8 cellular contexts compared by ENCODE assay signal in genomic region chr13:46667687-46668281, GRCh38.
DNase-seq lines count a peak whose midpoint lies in the region; ATAC-seq, FAIRE-seq and TF ChIP-seq lines count a peak whose summit lies in the region.

No MANE protein-coding gene starts in this region.

- H3K4me3 ChIP-seq in muscle layer of duodenum (ENCODE audit: low read depth in 1 of 2, low read length in 2 of 2) (peak overlapping the region; percentile 21), BE2C (ENCODE audit: low read depth, low read length) (no peak overlapping the region), neural progenitor cell (no peak overlapping the region), HepG2 (replicated peaks in 1 of 3; ENCODE audit: insufficient read depth in 1 of 3, low read depth in 2 of 3, low read length in 3 of 3) (no peak overlapping the region)

- peaks cover 4% of the 10 kb centered on the region for H3F3A ChIP-seq in neural progenitor cell (ENCODE audit: low read depth)

- H3K27ac ChIP-seq in VCaP (peak overlapping the region; percentile 51), muscle layer of duodenum (ENCODE audit: low read length) (peak overlapping the region; percentile 32), neural progenitor cell (no peak overlapping the region), HepG2 (ENCODE audit: extremely low read length, insufficient read depth, low read length) (no peak overlapping the region)

- peak; percentile 94 for FAIRE-seq in GM18507 (lab: Jason Lieb, UNC)
- no peak for FAIRE-seq in HepG2 (lab: Jason Lieb, UNC)

- WGBS in HepG2 (ENCODE audit: low lambda C conversion rate), result 98% methylated on average over 4 of the region's 4 CpGs

- CTCF ChIA-PET in HepG2 (lab: Yijun Ruan, JAX; ENCODE audit: low intra/inter-chr PET ratio, low total read pairs), result no interaction called here

- H3K27ac Mint-ChIP-seq in neural progenitor cell, result no peak overlapping the region

- H3K27me3 ChIP-seq in muscle layer of duodenum (ENCODE audit: low read depth, low read length), result no peaks in the 10 kb centered on the region
- H3K27me3 ChIP-seq in BE2C, result no peaks in the 10 kb centered on the region
- no peaks in the 10 kb centered on the region for H3K27me3 ChIP-seq in neural progenitor cell
- no peaks in the 10 kb centered on the region for H3K27me3 ChIP-seq in HepG2 (ENCODE audit: control insufficient read depth in 1 of 2, insufficient read depth in 2 of 2, low read length in 2 of 2)

- no TSS peak for BruUV-seq in HepG2 (replicated peaks; lab: Mats Ljungman, UMichigan)

- no peak overlapping the region for H3K4me2 ChIP-seq in neural progenitor cell
- H3K4me2 ChIP-seq in HepG2 (ENCODE audit: low read depth, low read length), result no peak overlapping the region

- no peak for TF ChIP-seq RAD21 in HepG2 (CRISPR knock-in tag; IDR thresholded peaks at IDR 0.05)

- peaks cover 30% of the 10 kb centered on the region for H3K4me1 Mint-ChIP-seq in neural progenitor cell

- H4K20me1 ChIP-seq in neural progenitor cell (ENCODE audit: low read depth) (no peaks in the 10 kb centered on the region), HepG2 (ENCODE audit: insufficient read depth, low read length) (no peaks in the 10 kb centered on the region)

- no peaks in the 10 kb centered on the region for H3K79me2 ChIP-seq in neural progenitor cell (ENCODE audit: low read depth)
- peaks cover 22% of the 10 kb centered on the region for H3K79me2 ChIP-seq in HepG2 (ENCODE audit: insufficient read depth, low read length)

- H3K4me3 Mint-ChIP-seq in neural progenitor cell, result no peak overlapping the region

- TF ChIP-seq POLR2A in HepG2 (IDR thresholded peaks at IDR 0.05; ENCODE audit: insufficient read depth in 1 of 2, low read depth in 2 of 2, low read length in 2 of 2), result no peak

- TF ChIP-seq EP300 in HepG2 (IDR thresholded peaks at IDR 0.05; ENCODE audit: low read depth in 2 of 2, low read length in 2 of 2) (no peak), HepG2 (CRISPR knock-in tag; IDR thresholded peaks at IDR 0.05; ENCODE audit: borderline replicate concordance) (no peak)

- DNase-seq in GM18507 (ENCODE audit: extremely low spot score, insufficient read length, low read depth) (no peak), COR-L47 (lab: John Stamatoyannopoulos, UW) (no peak), BE2C (no peak), neural progenitor cell (ENCODE audit: low spot score) (no peak), HepG2 (ENCODE audit: low spot score) (no peak)

- peaks cover 0 to 15% of the 10 kb centered on the region in 2 donors for H3K36me3 ChIP-seq in muscle layer of duodenum (ENCODE audit: control insufficient read depth in 1 of 2, insufficient read depth in 2 of 2, low read length in 2 of 2)
- H3K36me3 ChIP-seq in BE2C, result peaks cover 28% of the 10 kb centered on the region
- H3K36me3 ChIP-seq in neural progenitor cell, result no peaks in the 10 kb centered on the region
- peaks cover 11 to 15% of the 10 kb centered on the region in 2 experiments; a peak in 3 of 5 replicates for H3K36me3 ChIP-seq in HepG2 (replicated peaks in 1 of 2; ENCODE audit: control insufficient read depth in 1 of 2, insufficient read depth in 2 of 2, low read length in 2 of 2)

- no peaks in the 10 kb centered on the region for H3K27me3 Mint-ChIP-seq in neural progenitor cell (ENCODE audit: insufficient read depth, low read depth)

- H3K4me1 ChIP-seq in muscle layer of duodenum (ENCODE audit: control insufficient read depth in 1 of 2, insufficient read depth in 2 of 2, low read length in 2 of 2) (peaks cover 21 to 35% of the 10 kb centered on the region in 2 donors), BE2C (peaks cover 38% of the 10 kb centered on the region), neural progenitor cell (peaks cover 33% of the 10 kb centered on the region), HepG2 (ENCODE audit: insufficient read depth, low read length) (peaks cover 44% of the 10 kb centered on the region)

- in situ Hi-C loops in HepG2 (cut with HindIII; ENCODE audit: extremely low pct_ligation_motif_present, low pct_unique_long_range_greater_than_20kb), result no loop called here

- H2AFZ ChIP-seq in neural progenitor cell (replicated peaks) (no peak overlapping the region), HepG2 (ENCODE audit: low read length) (no peak overlapping the region)

- no peaks in the 10 kb centered on the region for H3K9me3 ChIP-seq in muscle layer of duodenum (ENCODE audit: control insufficient read depth in 1 of 2, low read length in 2 of 2)
- H3K9me3 ChIP-seq in BE2C, result no peaks in the 10 kb centered on the region
- H3K9me3 ChIP-seq in neural progenitor cell (ENCODE audit: low read depth), result no peaks in the 10 kb centered on the region
- H3K9me3 ChIP-seq in HepG2 (ENCODE audit: low read length), result no peaks in the 10 kb centered on the region

- POLR2A ChIA-PET in HepG2 (lab: Yijun Ruan, JAX), result interaction anchor here (0.6 kb wide), 1 partner anchor 17 kb away, joined by 3 read pairs; no protein-coding TSS in a partner anchor

- intact Hi-C loops in HepG2 (cut with micrococcal nuclease; ENCODE audit: unreplicated experiment), result no loop called here

- TF ChIP-seq CTCF in VCaP (conservative IDR thresholded peaks at IDR 0.05) (no peak), BE2C (IDR thresholded peaks at IDR 0.05; ENCODE audit: low read depth, low read length) (no peak), neural progenitor cell (IDR thresholded peaks at IDR 0.05) (no peak), HepG2 (CRISPR knock-in tag; IDR thresholded peaks at IDR 0.05) (no peak)

- H3K9ac ChIP-seq in neural progenitor cell (no peak overlapping the region), HepG2 (ENCODE audit: insufficient read depth, low read depth, low read length) (no peak overlapping the region)

- H3K9me3 Mint-ChIP-seq in neural progenitor cell, result no peaks in the 10 kb centered on the region

- H3K36me3 Mint-ChIP-seq in neural progenitor cell, result peaks cover 10% of the 10 kb centered on the region

- ATAC-seq in HG02642 (IDR thresholded peaks at IDR 0.05; ENCODE audit: poor library complexity, unreplicated experiment), result peak; percentile 55
- no peak for ATAC-seq in HepG2

TF ChIP-seq in HepG2, 621 proteins besides CTCF, POLR2A, EP300 and RAD21:
- TF ChIP-seq KLF9 (CRISPR knock-in tag; IDR thresholded peaks at IDR 0.05; ENCODE audit: low read depth) (no peak), ZNF33B (CRISPR knock-in tag; IDR thresholded peaks at IDR 0.05) (no peak), USF2 (IDR thresholded peaks at IDR 0.05; ENCODE audit: low read depth, low read length) (no peak), USF2 (CRISPR knock-in tag; IDR thresholded peaks at IDR 0.05; ENCODE audit: borderline replicate concordance) (no peak), ARNT (IDR thresholded peaks at IDR 0.05) (no peak), ZNF792 (CRISPR knock-in tag; IDR thresholded peaks at IDR 0.05) (no peak), ZSCAN20 (CRISPR knock-in tag; IDR thresholded peaks at IDR 0.05; ENCODE audit: borderline replicate concordance) (no peak), SNAPC5 (CRISPR knock-in tag; IDR thresholded peaks at IDR 0.05; ENCODE audit: borderline replicate concordance) (no peak), ZNF260 (CRISPR knock-in tag; IDR thresholded peaks at IDR 0.05; ENCODE audit: borderline replicate concordance, low read depth) (no peak), ZNF75D (CRISPR knock-in tag; IDR thresholded peaks at IDR 0.05; ENCODE audit: borderline replicate concordance) (no peak), ZNF160 (CRISPR knock-in tag; IDR thresholded peaks at IDR 0.05) (no peak), TSC22D2 (CRISPR knock-in tag; IDR thresholded peaks at IDR 0.05; ENCODE audit: borderline replicate concordance) (no peak), SIN3B (IDR thresholded peaks at IDR 0.05; ENCODE audit: low read length) (no peak), ZNF574 (CRISPR knock-in tag; IDR thresholded peaks at IDR 0.05) (no peak), SP4 (CRISPR knock-in tag; IDR thresholded peaks at IDR 0.05) (no peak), ZFP36L2 (CRISPR knock-in tag; IDR thresholded peaks at IDR 0.05) (no peak)

Comparison
In these comparisons a context has a peak if more than half of its experiments do, and no peak if none do; other contexts are left out.
1. H3K27ac ChIP-seq: peak in VCaP (single experiment) and muscle layer of duodenum (single experiment); none in neural progenitor cell (single experiment) and HepG2 (single experiment).
2. H3K4me3 ChIP-seq: peak in muscle layer of duodenum (2 of 2); none in BE2C (single experiment), neural progenitor cell (single experiment) and HepG2 (0 of 3).